8 cellular contexts compared by ENCODE assay signal in genomic region chr11:12235549-12235944, GRCh38.
A peak's percentile ranks its signal among the peaks of the same experiment; 100 is the strongest.
DNase-seq lines count a peak whose midpoint lies in the region; ATAC-seq and TF ChIP-seq lines count a peak whose summit lies in the region.

No MANE protein-coding gene starts in this region.

- no peak overlapping the region for H3K4me3 Mint-ChIP-seq in activated naive CD4-positive, alpha-beta T cell treated with anti-CD3 and anti-CD28 coated beads, Interleukin-2, amount 10 ng/mL, durations not matched to agents 7 days and 5 days

- H3K9me3 Mint-ChIP-seq in activated naive CD4-positive, alpha-beta T cell treated with anti-CD3 and anti-CD28 coated beads, Interleukin-2, amount 10 ng/mL, durations not matched to agents 7 days and 5 days: no peaks in the 10 kb centered on the region

- H3K4me2 ChIP-seq in SK-N-SH: no peak overlapping the region

- H3K4me1 ChIP-seq in SK-N-SH (ENCODE audit: control insufficient read depth in 1 of 2, insufficient read depth in 2 of 2, low read depth in 1 of 2, low read length in 1 of 2): peaks cover 0 to 23% of the 10 kb centered on the region in 2 experiments; a peak in 3 of 4 replicates
- H3K4me1 ChIP-seq in thyroid gland: peaks cover 46 to 48% of the 10 kb centered on the region in 2 donors

- H3K27me3 Mint-ChIP-seq in activated naive CD4-positive, alpha-beta T cell treated with anti-CD3 and anti-CD28 coated beads, Interleukin-2, amount 10 ng/mL, durations not matched to agents 7 days and 5 days: no peaks in the 10 kb centered on the region

- no peak for TF ChIP-seq EP300 in SK-N-SH (IDR thresholded peaks at IDR 0.05; ENCODE audit: borderline replicate concordance in 1 of 2, low read depth in 1 of 2, low read length in 1 of 2)

- peaks cover 37% of the 10 kb centered on the region for H3F3A ChIP-seq in SK-N-SH (replicated peaks; ENCODE audit: insufficient read depth)

- DNase-seq in activated naive CD4-positive, alpha-beta T cell treated with anti-CD3 and anti-CD28 coated beads, Interleukin-2, amount 10 ng/mL, durations not matched to agents 7 days and 5 days: no peak
- no peak for DNase-seq in activated naive CD4-positive, alpha-beta T cell treated with Interleukin-2 at 50 U/mL for 16 hours
- DNase-seq in SK-N-SH (no peak), fibroblast of villous mesenchyme (ENCODE audit: low read depth) (peak; percentile 48), thyroid gland (no peak), T-helper 9 cell (no peak), AG08395 (ENCODE audit: low spot score) (no peak)

- no peak for TF ChIP-seq POLR2A in thyroid gland (IDR thresholded peaks at IDR 0.05)

- ATAC-seq in GM18867 (IDR thresholded peaks at IDR 0.05; ENCODE audit: unreplicated experiment): no peak

- intact Hi-C loops in thyroid gland (cut with DNase I): loop anchor here (5.0 to 10.0 kb wide), 2 partner anchors 121 to 178 kb away; partner anchors contain the start of gene MICAL2

- CTCF ChIA-PET in activated naive CD4-positive, alpha-beta T cell treated with anti-CD3 and anti-CD28 coated beads, Interleukin-2, amount 10 ng/mL, durations not matched to agents 7 days and 5 days (lab: Charles Lee): interaction anchor here (0.6 to 6.2 kb wide), 33 partner anchors 11 to 185 kb away, joined by 3 to 120 read pairs (median 6); no protein-coding TSS in a partner anchor
- CTCF ChIA-PET in SK-N-SH (lab: Yijun Ruan, JAX): interaction anchor here (0.9 to 4.9 kb wide), 18 partner anchors 10 to 191 kb away, joined by 3 to 48 read pairs (median 10); partner anchors contain the start of gene MICAL2

- peak overlapping the region; percentile 33; the same call in 1 of the 2 replicates for H3K9ac ChIP-seq in SK-N-SH

- peaks cover 28% of the 10 kb centered on the region for H3K4me1 Mint-ChIP-seq in activated naive CD4-positive, alpha-beta T cell treated with anti-CD3 and anti-CD28 coated beads, Interleukin-2, amount 10 ng/mL, durations not matched to agents 7 days and 5 days

- H3K27ac Mint-ChIP-seq in activated naive CD4-positive, alpha-beta T cell treated with anti-CD3 and anti-CD28 coated beads, Interleukin-2, amount 10 ng/mL, durations not matched to agents 7 days and 5 days: peak overlapping the region; percentile 85

- H3K36me3 Mint-ChIP-seq in activated naive CD4-positive, alpha-beta T cell treated with anti-CD3 and anti-CD28 coated beads, Interleukin-2, amount 10 ng/mL, durations not matched to agents 7 days and 5 days: peaks cover 8% of the 10 kb centered on the region

- H3K36me3 ChIP-seq in SK-N-SH (replicated peaks in 1 of 2; ENCODE audit: control insufficient read depth in 1 of 2, insufficient read depth in 2 of 2, low read length in 1 of 2): peaks cover 40 to 69% of the 10 kb centered on the region in 2 experiments
- H3K36me3 ChIP-seq in thyroid gland: peaks cover 0 to 11% of the 10 kb centered on the region in 2 donors

- H2AFZ ChIP-seq in SK-N-SH (ENCODE audit: low read depth): no peak overlapping the region

- H3K27ac ChIP-seq in SK-N-SH (ENCODE audit: low read depth in 2 of 2, low read length in 1 of 2): peak overlapping the region in 1 of 2 experiments; percentile 97; a peak in 2 of 4 replicates
- peak overlapping the region in 2 of 3 donors; percentile 41 to 94 for H3K27ac ChIP-seq in thyroid gland

- POLR2A ChIA-PET in SK-N-SH (lab: Yijun Ruan, JAX): interaction anchor here (0.6 kb wide), 1 partner anchor 511 kb away, joined by 3 read pairs; no protein-coding TSS in a partner anchor

- TF ChIP-seq CTCF in SK-N-SH (IDR thresholded peaks at IDR 0.05): no peak
- peak; percentile 25 for TF ChIP-seq CTCF in fibroblast of villous mesenchyme (IDR thresholded peaks at IDR 0.05; ENCODE audit: insufficient read depth, low read depth, low read length)
- TF ChIP-seq CTCF in thyroid gland (IDR thresholded peaks at IDR 0.05): no peak

- peaks cover 35% of the 10 kb centered on the region for H3K79me2 ChIP-seq in SK-N-SH (ENCODE audit: insufficient read depth)

- H3K4me3 ChIP-seq in SK-N-SH (ENCODE audit: low read depth in 2 of 2, low read length in 1 of 2) (no peak overlapping the region), fibroblast of villous mesenchyme (ENCODE audit: low read depth, low read length) (no peak overlapping the region), thyroid gland (replicated peaks in 1 of 3) (no peak overlapping the region)

- H3K9me2 ChIP-seq in SK-N-SH: no peaks in the 10 kb centered on the region

- no peaks in the 10 kb centered on the region for H4K20me1 ChIP-seq in SK-N-SH (ENCODE audit: insufficient read depth)

- no peaks in the 10 kb centered on the region for H3K9me3 ChIP-seq in SK-N-SH
- H3K9me3 ChIP-seq in thyroid gland: no peaks in the 10 kb centered on the region

- 94% methylated on average over 2 of the region's 3 CpGs for WGBS in SK-N-SH (ENCODE audit: low lambda C conversion rate)
- WGBS in thyroid gland, 2 donors: 90 to 100% methylated on average over 3 of the region's 3 CpGs

- peak; percentile 37 for TF ChIP-seq RAD21 in SK-N-SH (IDR thresholded peaks at IDR 0.05; ENCODE audit: low read length)

- H3K27me3 ChIP-seq in SK-N-SH (ENCODE audit: insufficient read depth) (no peaks in the 10 kb centered on the region), thyroid gland (no peaks in the 10 kb centered on the region)

TF ChIP-seq in SK-N-SH, 30 proteins besides CTCF, POLR2A, EP300 and RAD21 (continues in another document):
- no peak for TF ChIP-seq REST (IDR thresholded peaks at IDR 0.05; ENCODE audit: low read depth, low read length)
- no peak for TF ChIP-seq SMC3 (IDR thresholded peaks at IDR 0.05; ENCODE audit: low read depth, low read length)
- no peak for TF ChIP-seq NFIC (IDR thresholded peaks at IDR 0.05; ENCODE audit: borderline replicate concordance)
- TF ChIP-seq FOSL2 (IDR thresholded peaks at IDR 0.05; ENCODE audit: borderline replicate concordance, low read depth): no peak
- TF ChIP-seq GABPA (IDR thresholded peaks at IDR 0.05; ENCODE audit: low read depth): no peak
- TF ChIP-seq TEAD4 (IDR thresholded peaks at IDR 0.05; ENCODE audit: borderline replicate concordance, insufficient read depth): no peak
- TF ChIP-seq ELF1 (IDR thresholded peaks at IDR 0.05): no peak
- no peak for TF ChIP-seq USF2 (IDR thresholded peaks at IDR 0.05; ENCODE audit: borderline replicate concordance, low read depth, low read length)
- no peak for TF ChIP-seq IRF3 (IDR thresholded peaks at IDR 0.05; ENCODE audit: low read depth, low read length)
- no peak for TF ChIP-seq MAX (IDR thresholded peaks at IDR 0.05; ENCODE audit: low read depth)
- no peak for TF ChIP-seq JUND (IDR thresholded peaks at IDR 0.05)
- no peak for TF ChIP-seq RCOR1 (IDR thresholded peaks at IDR 0.05; ENCODE audit: low read length)
- no peak for TF ChIP-seq PBX3 (IDR thresholded peaks at IDR 0.05)
- TF ChIP-seq RFX5 (IDR thresholded peaks at IDR 0.05; ENCODE audit: low read length): no peak
